Comparison of ENCODE assay signal across 19 cellular contexts in genomic region chr6:24708612-24709011, GRCh38. TPM values are rescaled to one million over a fixed set of nuclear protein-coding genes. Genes with fewer than 3 reads are reported as not detected.
A peak's percentile ranks its signal among the peaks of the same experiment; 100 is the strongest.
DNase-seq lines count a peak whose midpoint lies in the region; ATAC-seq and TF ChIP-seq lines count a peak whose summit lies in the region.
"Had no signal": no experiment of that assay in that cellular context is flagged by ENCODE, and none has a peak within 500 bp of the region (broad histone marks: within the 10 kb centered on the region; RNA-seq: fewer than 3 reads in every experiment).

No MANE protein-coding gene starts in this region.

- H3K27me3 ChIP-seq in cardiac muscle cell (no peaks in the 10 kb centered on the region), thyroid gland (no peaks in the 10 kb centered on the region)

- 83 to 92% methylated on average over 3 of the region's 3 CpGs for WGBS in thyroid gland, 2 donors

- H3K27ac ChIP-seq in cardiac muscle cell, result peak overlapping the region; percentile 31
- no peak overlapping the region for H3K27ac ChIP-seq in thyroid gland
- H3K27ac ChIP-seq: 22Rv1, KMS-11 had no signal

- peak overlapping the region; percentile 56 for H3K27ac Mint-ChIP-seq in activated CD4-positive, alpha-beta T cell treated with anti-CD3 and anti-CD28 coated beads for 36 hours
- no peak overlapping the region for H3K27ac Mint-ChIP-seq in activated CD4-positive, alpha-beta T cell treated with anti-CD3 and anti-CD28 coated beads, Interleukin-2, amount 10 ng/mL, durations not matched to agents 24 days and 14 days
- H3K27ac Mint-ChIP-seq in WTC11 (peak overlapping the region; percentile 33; the same call in 1 of the 2 replicates), osteocyte (ENCODE audit: unreplicated experiment) (peak overlapping the region; percentile 18)

- peaks cover 53% of the 10 kb centered on the region for H3K4me1 Mint-ChIP-seq in activated CD4-positive, alpha-beta T cell treated with anti-CD3 and anti-CD28 coated beads for 36 hours
- peaks cover 33% of the 10 kb centered on the region for H3K4me1 Mint-ChIP-seq in activated CD4-positive, alpha-beta T cell treated with anti-CD3 and anti-CD28 coated beads, Interleukin-2, amount 10 ng/mL, durations not matched to agents 24 days and 14 days
- peaks cover 5% of the 10 kb centered on the region for H3K4me1 Mint-ChIP-seq in WTC11
- peaks cover 14% of the 10 kb centered on the region for H3K4me1 Mint-ChIP-seq in osteocyte (ENCODE audit: unreplicated experiment)

- peaks cover 76% of the 10 kb centered on the region for H3K36me3 Mint-ChIP-seq in activated CD4-positive, alpha-beta T cell treated with anti-CD3 and anti-CD28 coated beads for 36 hours (ENCODE audit: low read depth)
- peaks cover 81% of the 10 kb centered on the region for H3K36me3 Mint-ChIP-seq in activated CD4-positive, alpha-beta T cell treated with anti-CD3 and anti-CD28 coated beads, Interleukin-2, amount 10 ng/mL, durations not matched to agents 24 days and 14 days (ENCODE audit: low read depth)
- peaks cover 87% of the 10 kb centered on the region for H3K36me3 Mint-ChIP-seq in WTC11
- peaks cover 67% of the 10 kb centered on the region for H3K36me3 Mint-ChIP-seq in osteocyte (ENCODE audit: unreplicated experiment)

- no peaks in the 10 kb centered on the region for H3K9me3 Mint-ChIP-seq in activated CD4-positive, alpha-beta T cell treated with anti-CD3 and anti-CD28 coated beads for 36 hours (ENCODE audit: low read depth)
- H3K9me3 Mint-ChIP-seq in activated CD4-positive, alpha-beta T cell treated with anti-CD3 and anti-CD28 coated beads, Interleukin-2, amount 10 ng/mL, durations not matched to agents 24 days and 14 days, result no peaks in the 10 kb centered on the region
- no peaks in the 10 kb centered on the region for H3K9me3 Mint-ChIP-seq in WTC11
- H3K9me3 Mint-ChIP-seq in osteocyte (ENCODE audit: unreplicated experiment), result no peaks in the 10 kb centered on the region
- H3K9me3 Mint-ChIP-seq: CD4-positive, CD25-positive, alpha-beta regulatory T cell had no signal

- CTCF ChIA-PET in activated CD4-positive, alpha-beta T cell treated with anti-CD3 and anti-CD28 coated beads for 36 hours (lab: Charles Lee), result interaction anchor here (0.6 to 1.7 kb wide), 4 partner anchors 10 to 1235 kb away, joined by 3 to 7 read pairs (median 3); partner anchors contain the start of genes ACOT13, C6orf62 and TDP2
- CTCF ChIA-PET in WTC11 (lab: Charles Lee), result no interaction called here

- no peaks in the 10 kb centered on the region for H3K27me3 Mint-ChIP-seq in activated CD4-positive, alpha-beta T cell treated with anti-CD3 and anti-CD28 coated beads for 36 hours
- no peaks in the 10 kb centered on the region for H3K27me3 Mint-ChIP-seq in activated CD4-positive, alpha-beta T cell treated with anti-CD3 and anti-CD28 coated beads, Interleukin-2, amount 10 ng/mL, durations not matched to agents 24 days and 14 days
- H3K27me3 Mint-ChIP-seq in WTC11 (ENCODE audit: low read depth), result no peaks in the 10 kb centered on the region
- no peaks in the 10 kb centered on the region for H3K27me3 Mint-ChIP-seq in osteocyte (ENCODE audit: unreplicated experiment)
- H3K27me3 Mint-ChIP-seq: CD4-positive, CD25-positive, alpha-beta regulatory T cell had no signal

- no peaks in the 10 kb centered on the region for H3K4me1 ChIP-seq in cardiac muscle cell (ENCODE audit: low read depth)
- H3K4me1 ChIP-seq in thyroid gland, result peaks cover 0 to 27% of the 10 kb centered on the region in 2 donors

- TF ChIP-seq CTCF in cardiac muscle cell (IDR thresholded peaks at IDR 0.05; ENCODE audit: low read depth, low read length), result no peak
- no peak for TF ChIP-seq CTCF in WTC11 (IDR thresholded peaks at IDR 0.05)
- TF ChIP-seq CTCF in osteocyte (IDR thresholded peaks at IDR 0.05), result no peak
- TF ChIP-seq CTCF in thyroid gland (IDR thresholded peaks at IDR 0.05), result no peak

- H3K36me3 ChIP-seq in cardiac muscle cell, result peaks cover 89% of the 10 kb centered on the region
- H3K36me3 ChIP-seq in thyroid gland, result peaks cover 82 to 94% of the 10 kb centered on the region in 2 donors

- no peak for ATAC-seq in activated CD4-positive, alpha-beta T cell treated with anti-CD3 and anti-CD28 coated beads for 36 hours
- no peak for ATAC-seq in WTC11

- DNase-seq in activated CD4-positive, alpha-beta T cell treated with anti-CD3 and anti-CD28 coated beads for 36 hours, result no peak
- no peak for DNase-seq in activated CD4-positive, alpha-beta T cell treated with anti-CD3 and anti-CD28 coated beads, Interleukin-2, amount 10 ng/mL, durations not matched to agents 24 days and 14 days
- DNase-seq in cardiac muscle cell (ENCODE audit: low read depth in 1 of 2, low spot score in 1 of 2), result no peak
- DNase-seq in cardiac septum (ENCODE audit: low spot score), result no peak
- no peak for DNase-seq in WTC11 (ENCODE audit: low spot score)
- no peak for DNase-seq in osteocyte (ENCODE audit: extremely low spot score, unreplicated experiment)
- no peak for DNase-seq in thyroid gland
- no peak for DNase-seq in SIG-M5 treated with dmso at 0.1 percent for 504 hours (lab: John Stamatoyannopoulos, UW; ENCODE audit: unreplicated experiment)
- DNase-seq: CD4-positive, CD25-positive, alpha-beta regulatory T cell; GF-D8; H7; NCI-H1417; NCI-H187; NCI-H2107; NCI-H510A treated with DMSO at 0.1 percent for 48 hours; NCI-H774; SHP77 had no signal

- H3K9me3 ChIP-seq in cardiac muscle cell (ENCODE audit: low read depth) (no peaks in the 10 kb centered on the region), thyroid gland (no peaks in the 10 kb centered on the region)

- POLR2A ChIA-PET in activated CD4-positive, alpha-beta T cell treated with anti-CD3 and anti-CD28 coated beads for 36 hours (lab: Charles Lee), result no interaction called here
- POLR2A ChIA-PET in WTC11 (lab: Charles Lee), result interaction anchor here (0.6 kb wide), 1 partner anchor 368 kb away, joined by 5 read pairs; no protein-coding TSS in a partner anchor

- TF ChIP-seq POLR2A in thyroid gland (IDR thresholded peaks at IDR 0.05), result no peak

- intact Hi-C loops in activated CD4-positive, alpha-beta T cell treated with anti-CD3 and anti-CD28 coated beads for 36 hours (cut with DNase I, micrococcal nuclease), result loop anchor here in 1 of 2 experiments (1.0 kb wide), 1 partner anchor 9 kb away; no protein-coding TSS in a partner anchor
- intact Hi-C loops in activated CD4-positive, alpha-beta T cell treated with anti-CD3 and anti-CD28 coated beads, Interleukin-2, amount 10 ng/mL, durations not matched to agents 24 days and 14 days (cut with micrococcal nuclease), result no loop called here
- intact Hi-C loops in cardiac septum (cut with DNase I), result no loop called here
- intact Hi-C loops in thyroid gland (cut with DNase I), result no loop called here

- H3K4me3 ChIP-seq in cardiac muscle cell (no peak overlapping the region), thyroid gland (replicated peaks in 1 of 3) (no peak overlapping the region)

- H3K4me3 Mint-ChIP-seq in activated CD4-positive, alpha-beta T cell treated with anti-CD3 and anti-CD28 coated beads for 36 hours, result no peak overlapping the region
- no peak overlapping the region for H3K4me3 Mint-ChIP-seq in activated CD4-positive, alpha-beta T cell treated with anti-CD3 and anti-CD28 coated beads, Interleukin-2, amount 10 ng/mL, durations not matched to agents 24 days and 14 days
- no peak overlapping the region for H3K4me3 Mint-ChIP-seq in WTC11
- H3K4me3 Mint-ChIP-seq in osteocyte (ENCODE audit: unreplicated experiment), result no peak overlapping the region
- H3K4me3 Mint-ChIP-seq: CD4-positive, CD25-positive, alpha-beta regulatory T cell had no signal

TF ChIP-seq in WTC11, 78 proteins besides CTCF, POLR2A, EP300 and RAD21 (continues in another document):
- TF ChIP-seq ZNF263 (CRISPR knock-in tag; IDR thresholded peaks at IDR 0.05; ENCODE audit: low read depth) (no peak), FOXJ3 (CRISPR knock-in tag; IDR thresholded peaks at IDR 0.05; ENCODE audit: borderline replicate concordance) (no peak), ZNF423 (CRISPR knock-in tag; IDR thresholded peaks at IDR 0.05) (no peak), HMGA2 (CRISPR knock-in tag; IDR thresholded peaks at IDR 0.05) (no peak), CREB1 (CRISPR knock-in tag; IDR thresholded peaks at IDR 0.05) (no peak), MAX (CRISPR knock-in tag; IDR thresholded peaks at IDR 0.05) (no peak), CBFB (CRISPR knock-in tag; IDR thresholded peaks at IDR 0.05; ENCODE audit: low read depth) (no peak)

RNA-seq across cellular contexts. Expression of gene C6orf62, which starts 10.3 kb away (rescaled TPM):
- 100 to 1,000 TPM; 141 to 147 TPM for total RNA-seq in activated CD4-positive, alpha-beta T cell treated with anti-CD3 and anti-CD28 coated beads for 36 hours
- total RNA-seq in activated CD4-positive, alpha-beta T cell treated with anti-CD3 and anti-CD28 coated beads, Interleukin-2, amount 10 ng/mL, durations not matched to agents 24 days and 14 days, result 113 and 118 TPM in 2 replicates
- 52.7 and 59.7 TPM in 2 replicates for total RNA-seq in cardiac muscle cell
- 52.8 and 59.6 TPM in 2 replicates for polyA plus RNA-seq in cardiac muscle cell
- total RNA-seq in cardiac septum, result 48.2 TPM
- total RNA-seq in WTC11 (2021), result 74.3 to 86.4 TPM (median 75.9 TPM) in 3 replicates
- total RNA-seq in osteocyte, result 79.6 and 79.7 TPM in 2 replicates
- 100 to 1,000 TPM in 1 of 4 donors, 10 to 100 TPM in 3; 58.4 to 108 (median 87.3) TPM for total RNA-seq in thyroid gland

RNA-seq across cellular contexts. Expression of gene ACOT13, which starts 41.7 kb away (rescaled TPM):
- total RNA-seq in activated CD4-positive, alpha-beta T cell treated with anti-CD3 and anti-CD28 coated beads for 36 hours, result 10 to 100 TPM; 37.3 to 47.9 TPM
- total RNA-seq in activated CD4-positive, alpha-beta T cell treated with anti-CD3 and anti-CD28 coated beads, Interleukin-2, amount 10 ng/mL, durations not matched to agents 24 days and 14 days, result 25.3 and 30.0 TPM in 2 replicates
- total RNA-seq in cardiac muscle cell, result 29.0 and 30.7 TPM in 2 replicates
- polyA plus RNA-seq in cardiac muscle cell, result 127 and 173 TPM in 2 replicates
- total RNA-seq in cardiac septum, result 40.5 TPM
- total RNA-seq in WTC11 (2021), result 54.0 to 64.0 TPM (median 62.8 TPM) in 3 replicates
- 23.9 and 26.9 TPM in 2 replicates for total RNA-seq in osteocyte
- total RNA-seq in thyroid gland, result 10 to 100 TPM in 2 of 4 donors, 1 to 10 TPM in 2; 5.5 to 13.3 (median 8.6) TPM

RNA-seq across cellular contexts. Expression of gene TDP2, which starts 41.9 kb away (rescaled TPM):
- total RNA-seq in activated CD4-positive, alpha-beta T cell treated with anti-CD3 and anti-CD28 coated beads for 36 hours, result 10 to 100 TPM; 41.4 to 45.4 TPM
- total RNA-seq in activated CD4-positive, alpha-beta T cell treated with anti-CD3 and anti-CD28 coated beads, Interleukin-2, amount 10 ng/mL, durations not matched to agents 24 days and 14 days, result 45.3 and 45.9 TPM in 2 replicates
- total RNA-seq in cardiac muscle cell (36.6 and 46.6 TPM in 2 replicates), cardiac septum (24.1 TPM), WTC11 (2021) (43.5 to 49.1 TPM (median 45.8 TPM) in 3 replicates), osteocyte (31.5 and 31.8 TPM in 2 replicates), thyroid gland (10 to 100 TPM; 16.8 to 45.6 (median 28.1) TPM)
- polyA plus RNA-seq in cardiac muscle cell, result 59.0 and 68.7 TPM in 2 replicates
